ENCODE assay signal across 8 cellular contexts in the genomic region with DNA sequence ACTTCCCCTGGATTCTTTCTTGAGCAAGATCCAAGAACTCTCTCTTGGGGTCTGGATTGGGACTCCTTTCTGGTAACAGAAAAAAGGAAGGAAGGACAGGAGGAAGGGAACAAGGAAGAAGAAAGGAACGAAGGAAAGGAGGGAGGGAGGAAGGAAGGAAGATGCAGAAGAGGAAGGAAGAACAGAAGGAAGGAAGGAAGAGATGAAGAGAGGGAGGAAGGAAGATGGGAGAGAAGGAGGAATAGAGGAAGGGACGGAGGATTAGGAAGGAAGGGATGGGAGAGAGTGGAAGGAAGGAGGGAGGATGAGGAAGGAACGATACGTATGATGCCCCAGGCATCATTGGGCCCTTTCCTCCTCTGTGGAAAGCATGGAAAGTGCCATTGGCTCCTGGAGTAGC. TPM values are rescaled to one million over a fixed set of nuclear protein-coding genes. Genes with fewer than 3 reads are reported as not detected.
"Had no signal": no experiment of that assay in that cellular context is flagged by ENCODE, and none has a peak within 500 bp of the region (broad histone marks: within the 10 kb centered on the region; RNA-seq: fewer than 3 reads in every experiment).

No MANE protein-coding gene starts in this region.

- H3K4me1 Mint-ChIP-seq: IgD-negative memory B cell had no signal

- H3K9me3 ChIP-seq: HAP-1 had no signal

- H3K27ac Mint-ChIP-seq: GM23338, IgD-negative memory B cell had no signal

- H3K4me3 Mint-ChIP-seq: GM23338, IgD-negative memory B cell had no signal

- FAIRE-seq: HepG2 had no signal

- DNase-seq: H7, KG1 had no signal

- H3K27ac ChIP-seq: HL-60 had no signal

- H3K36me3 ChIP-seq: HAP-1 had no signal

- H3K4me1 ChIP-seq: HAP-1 had no signal

- ATAC-seq: GM23338, HCT116, HepG2 had no signal

- H3K4me3 ChIP-seq: GM23338, HAP-1 had no signal

- H3K4me2 ChIP-seq: GM23338 had no signal

RNA-seq across cellular contexts. Expression of a gene that starts 58.6 kb away (rescaled TPM):
- polyA plus RNA-seq: IgD-negative memory B cell had no signal
